ENCODE assay signal across 2 cellular contexts in genomic region chr1:247243738-247244137, GRCh38.
TF ChIP-seq lines count a peak whose summit lies in the region.

No MANE protein-coding gene starts in this region.

TF ChIP-seq in GM23338, 12 proteins besides CTCF, POLR2A, EP300 and RAD21 (continued from another document):
- TF ChIP-seq REST (IDR thresholded peaks at IDR 0.05; ENCODE audit: unreplicated experiment) (no peak), CREB1 (CRISPR knock-in tag; IDR thresholded peaks at IDR 0.05; ENCODE audit: low read depth) (no peak), STAT1 (IDR thresholded peaks at IDR 0.05; ENCODE audit: unreplicated experiment) (no peak), EZH2phosphoT487 (IDR thresholded peaks at IDR 0.05; ENCODE audit: unreplicated experiment) (no peak), POLR2AphosphoS5 (IDR thresholded peaks at IDR 0.05; ENCODE audit: low read depth) (no peak), NANOG (IDR thresholded peaks at IDR 0.05; ENCODE audit: borderline replicate concordance) (no peak), ZNF331 (CRISPR knock-in tag; IDR thresholded peaks at IDR 0.05; ENCODE audit: low read depth) (no peak), ZNF462 (CRISPR knock-in tag; IDR thresholded peaks at IDR 0.05) (no peak), EZH2 (IDR thresholded peaks at IDR 0.05; ENCODE audit: low read depth, unreplicated experiment) (no peak)
- TF ChIP-seq, protein P1, sequence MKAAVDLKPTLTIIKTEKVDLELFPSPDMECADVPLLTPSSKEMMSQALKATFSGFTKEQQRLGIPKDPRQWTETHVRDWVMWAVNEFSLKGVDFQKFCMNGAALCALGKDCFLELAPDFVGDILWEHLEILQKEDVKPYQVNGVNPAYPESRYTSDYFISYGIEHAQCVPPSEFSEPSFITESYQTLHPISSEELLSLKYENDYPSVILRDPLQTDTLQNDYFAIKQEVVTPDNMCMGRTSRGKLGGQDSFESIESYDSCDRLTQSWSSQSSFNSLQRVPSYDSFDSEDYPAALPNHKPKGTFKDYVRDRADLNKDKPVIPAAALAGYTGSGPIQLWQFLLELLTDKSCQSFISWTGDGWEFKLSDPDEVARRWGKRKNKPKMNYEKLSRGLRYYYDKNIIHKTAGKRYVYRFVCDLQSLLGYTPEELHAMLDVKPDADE (IDR thresholded peaks at IDR 0.05), result no peak

TF ChIP-seq in K562, 482 proteins besides CTCF, POLR2A, EP300 and RAD21 (continued from another document):
- TF ChIP-seq CREB3 (tag; conservative IDR thresholded peaks at IDR 0.05; ENCODE audit: low read depth) (no peak), DLX4 (CRISPR knock-in tag; IDR thresholded peaks at IDR 0.05) (no peak), FOXK1 (CRISPR knock-in tag; IDR thresholded peaks at IDR 0.05; ENCODE audit: borderline replicate concordance) (no peak), ID3 (CRISPR knock-in tag; IDR thresholded peaks at IDR 0.05) (no peak), ID3 (tag; IDR thresholded peaks at IDR 0.05) (no peak), MECOM (CRISPR knock-in tag; IDR thresholded peaks at IDR 0.05) (no peak), ARID3B (CRISPR knock-in tag; IDR thresholded peaks at IDR 0.05; ENCODE audit: borderline replicate concordance) (no peak), ETV6 (IDR thresholded peaks at IDR 0.05; ENCODE audit: borderline replicate concordance in 1 of 2, low read depth in 2 of 2, low read length in 1 of 2) (no peak), ETV6 (CRISPR knock-in tag; IDR thresholded peaks at IDR 0.05; ENCODE audit: borderline replicate concordance) (no peak), SAFB (IDR thresholded peaks at IDR 0.05; ENCODE audit: borderline replicate concordance, low read depth, low read length) (no peak), IRF2 (CRISPR knock-in tag; IDR thresholded peaks at IDR 0.05) (no peak), GTF2A2 (tag; IDR thresholded peaks at IDR 0.05) (no peak), ZNF584 (CRISPR knock-in tag; IDR thresholded peaks at IDR 0.05; ENCODE audit: low read depth) (no peak), HBP1 (CRISPR knock-in tag; IDR thresholded peaks at IDR 0.05) (no peak), ZBTB5 (IDR thresholded peaks at IDR 0.05) (no peak)
- TF ChIP-seq, protein P2, sequence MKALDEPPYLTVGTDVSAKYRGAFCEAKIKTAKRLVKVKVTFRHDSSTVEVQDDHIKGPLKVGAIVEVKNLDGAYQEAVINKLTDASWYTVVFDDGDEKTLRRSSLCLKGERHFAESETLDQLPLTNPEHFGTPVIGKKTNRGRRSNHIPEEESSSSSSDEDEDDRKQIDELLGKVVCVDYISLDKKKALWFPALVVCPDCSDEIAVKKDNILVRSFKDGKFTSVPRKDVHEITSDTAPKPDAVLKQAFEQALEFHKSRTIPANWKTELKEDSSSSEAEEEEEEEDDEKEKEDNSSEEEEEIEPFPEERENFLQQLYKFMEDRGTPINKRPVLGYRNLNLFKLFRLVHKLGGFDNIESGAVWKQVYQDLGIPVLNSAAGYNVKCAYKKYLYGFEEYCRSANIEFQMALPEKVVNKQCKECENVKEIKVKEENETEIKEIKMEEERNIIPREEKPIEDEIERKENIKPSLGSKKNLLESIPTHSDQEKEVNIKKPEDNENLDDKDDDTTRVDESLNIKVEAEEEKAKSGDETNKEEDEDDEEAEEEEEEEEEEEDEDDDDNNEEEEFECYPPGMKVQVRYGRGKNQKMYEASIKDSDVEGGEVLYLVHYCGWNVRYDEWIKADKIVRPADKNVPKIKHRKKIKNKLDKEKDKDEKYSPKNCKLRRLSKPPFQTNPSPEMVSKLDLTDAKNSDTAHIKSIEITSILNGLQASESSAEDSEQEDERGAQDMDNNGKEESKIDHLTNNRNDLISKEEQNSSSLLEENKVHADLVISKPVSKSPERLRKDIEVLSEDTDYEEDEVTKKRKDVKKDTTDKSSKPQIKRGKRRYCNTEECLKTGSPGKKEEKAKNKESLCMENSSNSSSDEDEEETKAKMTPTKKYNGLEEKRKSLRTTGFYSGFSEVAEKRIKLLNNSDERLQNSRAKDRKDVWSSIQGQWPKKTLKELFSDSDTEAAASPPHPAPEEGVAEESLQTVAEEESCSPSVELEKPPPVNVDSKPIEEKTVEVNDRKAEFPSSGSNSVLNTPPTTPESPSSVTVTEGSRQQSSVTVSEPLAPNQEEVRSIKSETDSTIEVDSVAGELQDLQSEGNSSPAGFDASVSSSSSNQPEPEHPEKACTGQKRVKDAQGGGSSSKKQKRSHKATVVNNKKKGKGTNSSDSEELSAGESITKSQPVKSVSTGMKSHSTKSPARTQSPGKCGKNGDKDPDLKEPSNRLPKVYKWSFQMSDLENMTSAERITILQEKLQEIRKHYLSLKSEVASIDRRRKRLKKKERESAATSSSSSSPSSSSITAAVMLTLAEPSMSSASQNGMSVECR (CRISPR knock-in tag; IDR thresholded peaks at IDR 0.05), result no peak
